In genomic region chr17:8038954-8039610, GRCh38 we compare ENCODE assay signal across 14 cellular contexts. TPM values are rescaled to one million over a fixed set of nuclear protein-coding genes. Genes with fewer than 3 reads are reported as not detected.
A peak's percentile ranks its signal among the peaks of the same experiment; 100 is the strongest.
DNase-seq lines count a peak whose midpoint lies in the region; ATAC-seq, FAIRE-seq and TF ChIP-seq lines count a peak whose summit lies in the region.
"Had no signal": no experiment of that assay in that cellular context is flagged by ENCODE, and none has a peak within 500 bp of the region (broad histone marks: within the 10 kb centered on the region; RNA-seq: fewer than 3 reads in every experiment).

ALOX15B (plus strand) TSS chr17:8039059; CDS start chr17:8039156, 97 bp downstream.

- SMC1A ChIA-PET in GM12878 (lab: Charles Lee; ENCODE audit: uncharacterized antibody, unreplicated experiment) = interaction anchor here (1.3 to 1.5 kb wide), 2 partner anchors 8 to 18 kb away, joined by 3 read pairs; no protein-coding TSS in a partner anchor

- H3K4me3 ChIP-seq in GM12878 = no peak within 1 kb of the TSS

- DNase-seq in CD1c-positive myeloid dendritic cell (ENCODE audit: extremely low spot score) = peak; percentile 39
- DNase-seq in GM12878 (ENCODE audit: low read depth, low spot score) = no peak
- DNase-seq in iPS-NIHi11 (ENCODE audit: low spot score) = peak; percentile 38
- DNase-seq in sciatic nerve (ENCODE audit: low spot score) = peak; percentile 54
- DNase-seq in H54 (ENCODE audit: insufficient read length, low spot score) = no peak
- no peak for DNase-seq in kidney glomerular epithelial cell (lab: John Stamatoyannopoulos, UW)
- DNase-seq: KG1, nucleus accumbens, PC-3, T1000 had no signal

- peak; percentile 27; the same call in 1 of the 3 replicates for ATAC-seq in GM12878
- peak; percentile 29 for ATAC-seq in sciatic nerve
- ATAC-seq in GM21825 (IDR thresholded peaks at IDR 0.05; ENCODE audit: unreplicated experiment) = no peak
- no peak for ATAC-seq in GM21723 (IDR thresholded peaks at IDR 0.05; ENCODE audit: unreplicated experiment)
- ATAC-seq: PC-3 had no signal

- H3K9ac ChIP-seq in GM12878 (ENCODE audit: control insufficient read depth, insufficient read depth, low read length) = no peak within 1 kb of the TSS

- RAD21 ChIA-PET in GM12878 (lab: Charles Lee; ENCODE audit: unreplicated experiment) = interaction anchor here (3.0 kb wide), 1 partner anchor 21 kb away, joined by 15 read pairs; no protein-coding TSS in a partner anchor

- H3K36me3 ChIP-seq in GM12878 (ENCODE audit: control insufficient read depth in 2 of 2, insufficient read depth in 2 of 2, low read length in 1 of 2) = no peaks in the 10 kb centered on the region

- no peak for TF ChIP-seq RAD21 in GM12878 (IDR thresholded peaks at IDR 0.05; ENCODE audit: insufficient read depth, low read depth, low read length)

- H2AFZ ChIP-seq in GM12878 (ENCODE audit: control insufficient read depth, low read depth, low read length) = no peak within 1 kb of the TSS

- no peaks in the 10 kb centered on the region for H3K4me1 ChIP-seq in GM12878 (ENCODE audit: control insufficient read depth, insufficient read depth, low read length)

- no peak within 1 kb of the TSS for H3K4me2 ChIP-seq in GM12878 (ENCODE audit: control insufficient read depth, insufficient read depth)

- in situ Hi-C loops in GM12878 (cut with MboI) = no loop called here

- intact Hi-C loops in GM12878 (cut with micrococcal nuclease; ENCODE audit: unreplicated experiment) (no loop called here), sciatic nerve (cut with DNase I) (no loop called here)

- CTCF ChIA-PET in GM12878 (lab: Yijun Ruan, JAX) = interaction anchor here (1.5 to 6.7 kb wide), 3 partner anchors 19 to 49 kb away, joined by 3 to 77 read pairs (median 39); no protein-coding TSS in a partner anchor

- H3K27me3 ChIP-seq in GM12878 (replicated peaks in 1 of 2; ENCODE audit: control insufficient read depth in 2 of 2, insufficient read depth in 2 of 2, low read length in 1 of 2) = no peaks in the 10 kb centered on the region; a peak in 2 of 4 replicates

- FAIRE-seq in GM12878 (lab: Jason Lieb, UNC) = no peak
- no peak for FAIRE-seq in H54 (lab: Jason Lieb, UNC)

- no peaks in the 10 kb centered on the region for H3K79me2 ChIP-seq in GM12878 (ENCODE audit: control insufficient read depth, insufficient read depth, low read length)

- POLR2A ChIA-PET in GM12878 (lab: Charles Lee) = no interaction called here

- H4K20me1 ChIP-seq in GM12878 (ENCODE audit: control insufficient read depth, insufficient read depth) = no peaks in the 10 kb centered on the region

- TF ChIP-seq EP300 in GM12878 (IDR thresholded peaks at IDR 0.05; ENCODE audit: borderline replicate concordance in 1 of 2, control insufficient read depth in 1 of 2, low read depth in 2 of 2, low read length in 2 of 2) = no peak

- H3K27ac ChIP-seq in GM12878 (ENCODE audit: control insufficient read depth, insufficient read depth) = no peak within 1 kb of the TSS
- H3K27ac ChIP-seq: C4-2B had no signal

- TF ChIP-seq POLR2A in GM12878 (IDR thresholded peaks at IDR 0.05; ENCODE audit: low read depth, low read length) (no peak), H54 (IDR thresholded peaks at IDR 0.05; ENCODE audit: low read depth, low read length) (no peak)

- WGBS in GM12878 (ENCODE audit: insufficient coverage, insufficient replicate concordance, low lambda C conversion rate, missing lambda C conversion rate) = 1% methylated on average over 32 of the region's 37 CpGs

- no peak for TF ChIP-seq CTCF in GM12878 (IDR thresholded peaks at IDR 0.05 in 2 of 3, conservative IDR thresholded peaks at IDR 0.05 in 1 of 3; ENCODE audit: control insufficient read depth in 2 of 3, extremely low read depth in 1 of 3, insufficient read depth in 1 of 3, low read depth in 3 of 3, low read length in 3 of 3)

- H3K9me3 ChIP-seq in GM12878 (replicated peaks; ENCODE audit: control insufficient read depth, insufficient read depth, low read length) = no peaks in the 10 kb centered on the region

- BruUV-seq in GM12878 (replicated peaks; lab: Mats Ljungman, UMichigan) = no TSS peak

TF ChIP-seq in GM12878, 131 proteins besides CTCF, POLR2A, EP300 and RAD21:
- TF ChIP-seq TAF1 (IDR thresholded peaks at IDR 0.05; ENCODE audit: borderline replicate concordance, low read depth, low read length) = no peak
- no peak for TF ChIP-seq ZBTB40 (IDR thresholded peaks at IDR 0.05; ENCODE audit: borderline replicate concordance)
- TF ChIP-seq ETV6 (conservative IDR thresholded peaks at IDR 0.05 in 1 of 2, IDR thresholded peaks at IDR 0.05 in 1 of 2; ENCODE audit: borderline replicate concordance in 1 of 2, low read depth in 1 of 2) = no peak
- TF ChIP-seq STAT1 (conservative IDR thresholded peaks at IDR 0.05) = no peak
- TF ChIP-seq TCF7 (IDR thresholded peaks at IDR 0.05; ENCODE audit: borderline replicate concordance) = no peak
- TF ChIP-seq RB1 (IDR thresholded peaks at IDR 0.05; ENCODE audit: borderline replicate concordance) = no peak
- no peak for TF ChIP-seq CHD1 (IDR thresholded peaks at IDR 0.05; ENCODE audit: low read depth, low read length)
- TF ChIP-seq BCL11A (IDR thresholded peaks at IDR 0.05; ENCODE audit: low read depth, low read length) = no peak
- no peak for TF ChIP-seq DPF2 (IDR thresholded peaks at IDR 0.05)
- no peak for TF ChIP-seq CBX5 (IDR thresholded peaks at IDR 0.05; ENCODE audit: low read depth)
- TF ChIP-seq SMC3 (IDR thresholded peaks at IDR 0.05; ENCODE audit: borderline replicate concordance, low read length) = no peak
- no peak for TF ChIP-seq PML (IDR thresholded peaks at IDR 0.05; ENCODE audit: low read length)
- no peak for TF ChIP-seq BACH1 (IDR thresholded peaks at IDR 0.05; ENCODE audit: borderline replicate concordance)
- no peak for TF ChIP-seq SMARCA5 (IDR thresholded peaks at IDR 0.05)

RNA-seq across cellular contexts. Expression of gene ALOX15B, which starts in this region (rescaled TPM):
- not detected in 2 replicates for total RNA-seq in GM12878 (2013; cell fraction: nucleolus; rRNA removed)
- not detected in 2 replicates for total RNA-seq in GM12878 (2014; rRNA removed)
- total RNA-seq in GM12878 (2014; rRNA removed; fragmentation: Illumina TruSeq; extraction: Trizol) = not detected in 2 replicates
- total RNA-seq in GM12878 (2021) = not detected in 2 replicates
- polyA plus RNA-seq in GM12878 (2011; ENCODE audit: low read depth) = not detected
- polyA plus RNA-seq in GM12878 (2011; rRNA removed) = not detected in 2 replicates
- 0.07 TPM in 1 of 2 replicates, not detected in the other for polyA plus RNA-seq in GM12878 (2011; cell fraction: cytosol; rRNA removed)
- polyA plus RNA-seq in GM12878 (2011; cell fraction: nucleus; rRNA removed) = 0.06 TPM in 1 of 2 replicates, not detected in the other
- polyA plus RNA-seq in GM12878 (2012) = 0.04 TPM in 1 of 2 replicates, not detected in the other
- 0.01 TPM in 1 of 2 replicates, not detected in the other for polyA plus RNA-seq in GM12878 (2014; fragmentation: Illumina TruSeq; extraction: Trizol)
- polyA plus RNA-seq in GM12878 (2014; fragmentation: Nextera tagmentation; extraction: Ambion mirVana) = not detected
- not detected in 2 replicates for polyA plus RNA-seq in GM12878 (2014; rRNA removed)
- not detected for polyA plus RNA-seq in GM12878 (2016; fragmentation: Nextera tagmentation; extraction: Ambion mirVana)
- 0.15 TPM in 1 of 2 replicates, not detected in the other for polyA minus RNA-seq in GM12878 (2011; rRNA and poly(A)+ RNA removed)
- not detected in 2 replicates for polyA minus RNA-seq in GM12878 (2011; cell fraction: cytosol; rRNA and poly(A)+ RNA removed)
- not detected in 2 replicates for polyA minus RNA-seq in GM12878 (2011; cell fraction: nucleus; rRNA and poly(A)+ RNA removed)
- total RNA-seq in sciatic nerve = not detected
- total RNA-seq: H4, PC-3 had no signal

Comparison
In these comparisons a context has a peak if more than half of its experiments do, and no peak if none do; other contexts are left out.
1. Peak in ATAC-seq in GM12878; RNA of the gene not detected or under 1 TPM.
2. Peak in DNase-seq and ATAC-seq in sciatic nerve; RNA of the gene not detected or under 1 TPM.
3. DNase-seq: peak in CD1c-positive myeloid dendritic cell (single experiment) and iPS-NIHi11 (single experiment); none in GM12878 (single experiment), H54 (single experiment) and kidney glomerular epithelial cell (single experiment).